In the genomic region with DNA sequence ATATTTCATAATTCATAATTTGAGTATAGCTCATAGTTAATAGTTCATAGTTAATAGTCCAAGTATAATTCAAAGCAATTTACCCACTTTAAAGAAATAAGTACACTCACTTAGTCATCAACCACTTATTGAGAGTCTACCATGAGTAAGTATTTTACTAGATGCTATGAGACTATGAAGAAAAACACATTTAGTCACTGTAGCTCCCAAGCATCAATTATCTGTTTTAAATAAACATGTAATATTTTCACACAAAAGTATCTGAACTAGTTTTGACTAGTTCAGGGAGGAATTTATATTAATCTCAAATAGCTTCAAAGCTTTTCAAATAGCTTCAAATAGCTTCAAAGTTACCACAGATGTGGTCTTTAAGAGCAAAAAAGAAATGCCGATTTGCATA, we compare ENCODE assay signal across 20 cellular contexts.
A peak's percentile ranks its signal among the peaks of the same experiment; 100 is the strongest.
DNase-seq lines count a peak whose midpoint lies in the region; ATAC-seq and TF ChIP-seq lines count a peak whose summit lies in the region.
"Had no signal": no experiment of that assay in that cellular context is flagged by ENCODE, and none has a peak within 500 bp of the region (broad histone marks: within the 10 kb centered on the region; RNA-seq: fewer than 3 reads in every experiment).

No MANE protein-coding gene starts in this region.

- peak overlapping the region; percentile 28 for H3K4me3 ChIP-seq in SU-DHL-6 (ENCODE audit: insufficient read depth, low read length, poor library complexity, severe bottlenecking)
- H3K4me3 ChIP-seq: A549, HAP-1 had no signal

- H3F3A ChIP-seq in SU-DHL-6 (ENCODE audit: insufficient read depth): peaks cover 70% of the 10 kb centered on the region

- H3K9me2 ChIP-seq in SU-DHL-6 (replicated peaks; ENCODE audit: insufficient read depth, low read length): no peaks in the 10 kb centered on the region

- peaks cover 7% of the 10 kb centered on the region; the same call in 1 of the 2 replicates for H3K36me3 ChIP-seq in SU-DHL-6 (ENCODE audit: low read length)
- H3K36me3 ChIP-seq: BE2C, HAP-1, neutrophil had no signal

- H3K27me3 ChIP-seq in SU-DHL-6 (ENCODE audit: low read length) (no peaks in the 10 kb centered on the region), foreskin keratinocyte (no peaks in the 10 kb centered on the region)
- H3K27me3 ChIP-seq: BE2C, neutrophil had no signal

- ATAC-seq in foreskin keratinocyte: peak; percentile 91
- ATAC-seq: A549; activated T-cell treated with anti-CD3 and anti-CD28 coated beads, Interleukin-2, amount 50 U/mL, for 4 hours had no signal

- peak overlapping the region; percentile 64 for H3K4me2 ChIP-seq in SU-DHL-6 (ENCODE audit: low read depth, low read length, poor library complexity, severe bottlenecking)
- H3K4me2 ChIP-seq: A549 had no signal

- H3K4me1 ChIP-seq in foreskin keratinocyte: no peaks in the 10 kb centered on the region
- H3K4me1 ChIP-seq: A549, BE2C, HAP-1 had no signal

- H4K20me1 ChIP-seq in SU-DHL-6 (ENCODE audit: low read depth, low read length): no peaks in the 10 kb centered on the region

- H3K27ac ChIP-seq in SU-DHL-6 (ENCODE audit: low read depth, low read length) (peak overlapping the region; percentile 99), foreskin keratinocyte (no peak overlapping the region)
- H3K27ac ChIP-seq: A549, neutrophil had no signal

- DNase-seq in A172 (ENCODE audit: low spot score): peak; percentile 10
- peak; percentile 43 for DNase-seq in HCEC 1CT
- DNase-seq in foreskin keratinocyte: peak; percentile 49 to 55
- no peak for DNase-seq in LoVo (ENCODE audit: low spot score)
- no peak for DNase-seq in HK-2 (ENCODE audit: unreplicated experiment)
- DNase-seq in GM10266 (ENCODE audit: extremely low spot score): no peak
- DNase-seq in NCI-H526 (lab: John Stamatoyannopoulos, UW): no peak
- DNase-seq: activated naive CD4-positive, alpha-beta T cell; activated T-cell treated with anti-CD3 and anti-CD28 coated beads, Interleukin-2, amount 50 U/mL, for 4 hours; BE2C; cortex of kidney; DMS79 treated with DMSO at 0.1 percent for 48 hours; NCI-H1417 treated with DMSO at 0.1 percent for 48 hours; NCI-H2107; NCI-H446 treated with DMSO at 0.1 percent for 48 hours; small intestine had no signal

- H2AFZ ChIP-seq in SU-DHL-6 (ENCODE audit: low read depth, low read length, severe bottlenecking): no peak overlapping the region

- H3K79me2 ChIP-seq in SU-DHL-6 (ENCODE audit: insufficient read depth, low read length): no peaks in the 10 kb centered on the region

- H3K9me3 ChIP-seq in SU-DHL-6 (ENCODE audit: insufficient read depth, low read length): peaks cover 20% of the 10 kb centered on the region; the same call in 1 of the 2 replicates
- H3K9me3 ChIP-seq: A549, BE2C, HAP-1, neutrophil had no signal

- TF ChIP-seq CTCF in SU-DHL-6 (IDR thresholded peaks at IDR 0.05; ENCODE audit: insufficient read depth, low read length, poor library complexity, severe bottlenecking) (no peak), foreskin keratinocyte (conservative IDR thresholded peaks at IDR 0.05) (no peak), GM10266 (IDR thresholded peaks at IDR 0.05; ENCODE audit: control insufficient read depth, insufficient read depth, low read depth, missing control alignments) (no peak)

- H3K9ac ChIP-seq in SU-DHL-6 (ENCODE audit: low read length): peak overlapping the region; percentile 24

Comparison
In these comparisons a context has a peak if more than half of its experiments do, and no peak if none do; other contexts are left out.
1. DNase-seq: peak in A172 (single experiment), HCEC 1CT (single experiment) and foreskin keratinocyte (2 of 2); none in LoVo (single experiment), HK-2 (single experiment), GM10266 (single experiment) and NCI-H526 (0 of 2).